ENCODE assay signal across 26 cellular contexts in the genomic region with DNA sequence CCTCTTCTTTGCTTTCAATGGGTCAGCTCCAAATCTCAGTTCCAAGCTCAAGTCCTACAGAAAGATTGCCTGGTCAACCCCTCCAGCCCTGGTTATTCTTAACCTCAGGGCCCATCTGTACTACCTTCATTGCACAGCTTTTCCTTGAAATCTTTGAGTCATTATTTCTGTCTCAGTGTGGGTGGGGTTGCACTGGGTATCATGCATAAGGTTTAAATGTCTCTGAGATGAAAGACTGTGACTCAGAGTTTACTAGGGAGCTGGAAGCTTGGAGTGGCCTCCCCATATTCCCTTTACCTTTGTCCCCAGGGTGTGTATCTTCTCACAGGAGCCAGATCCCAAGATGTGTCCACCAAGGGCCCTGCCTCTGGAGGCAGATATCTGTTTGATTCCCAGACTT. TPM values are rescaled to one million over a fixed set of nuclear protein-coding genes. Genes with fewer than 3 reads are reported as not detected.
DNase-seq lines count a peak whose midpoint lies in the region; ATAC-seq and TF ChIP-seq lines count a peak whose summit lies in the region.
"Had no signal": no experiment of that assay in that cellular context is flagged by ENCODE, and none has a peak within 500 bp of the region (broad histone marks: within the 10 kb centered on the region; RNA-seq: fewer than 3 reads in every experiment).

No MANE protein-coding gene starts in this region.

- ATAC-seq in activated T-cell treated with anti-CD3 and anti-CD28 coated beads, Interleukin-2, amount 50 U/mL, for 4 hours = peak; percentile 46
- peak; percentile 58 for ATAC-seq in stimulated activated effector memory CD8-positive, alpha-beta T cell treated with anti-CD3 and anti-CD28 coated beads, Interleukin-12 subunit alpha, Interleukin-12 subunit beta, amount 100 ng/mL, for 72 hours
- ATAC-seq in GM21381 (IDR thresholded peaks at IDR 0.05; ENCODE audit: unreplicated experiment) = no peak
- ATAC-seq: A549, upper lobe of right lung had no signal

- H3K4me1 Mint-ChIP-seq in activated T-cell treated with anti-CD3 and anti-CD28 coated beads, Interleukin-2, amount 50 U/mL, for 4 hours (ENCODE audit: low read depth) = no peaks in the 10 kb centered on the region
- no peaks in the 10 kb centered on the region for H3K4me1 Mint-ChIP-seq in stimulated activated effector memory CD8-positive, alpha-beta T cell treated with anti-CD3 and anti-CD28 coated beads, Interleukin-12 subunit alpha, Interleukin-12 subunit beta, amount 100 ng/mL, for 72 hours

- H3K27ac Mint-ChIP-seq in stimulated activated effector memory CD8-positive, alpha-beta T cell treated with anti-CD3 and anti-CD28 coated beads, Interleukin-12 subunit alpha, Interleukin-12 subunit beta, amount 100 ng/mL, for 72 hours = no peak overlapping the region
- H3K27ac Mint-ChIP-seq: activated CD4-positive, alpha-beta T cell treated with anti-CD3 and anti-CD28 coated beads, Interleukin-2, amount 10 ng/mL, durations not matched to agents 24 days and 14 days; mesothelial cell of epicardium had no signal

- peaks cover 2% of the 10 kb centered on the region for H3K27me3 Mint-ChIP-seq in activated T-cell treated with anti-CD3 and anti-CD28 coated beads, Interleukin-2, amount 50 U/mL, for 4 hours (ENCODE audit: low read depth)

- peak overlapping the region in 1 of 2 donors; percentile 17 for H3K27ac ChIP-seq in coronary artery
- H3K27ac ChIP-seq: A549, upper lobe of right lung had no signal

- no peak for TF ChIP-seq CTCF in coronary artery (IDR thresholded peaks at IDR 0.05)

- H3K4me3 Mint-ChIP-seq in activated T-cell treated with anti-CD3 and anti-CD28 coated beads, Interleukin-2, amount 50 U/mL, for 4 hours = no peak overlapping the region
- H3K4me3 Mint-ChIP-seq in stimulated activated effector memory CD8-positive, alpha-beta T cell treated with anti-CD3 and anti-CD28 coated beads, Interleukin-12 subunit alpha, Interleukin-12 subunit beta, amount 100 ng/mL, for 72 hours = no peak overlapping the region
- H3K4me3 Mint-ChIP-seq: activated CD4-positive, alpha-beta T cell treated with anti-CD3 and anti-CD28 coated beads, Interleukin-2, amount 10 ng/mL, durations not matched to agents 24 days and 14 days; mesothelial cell of epicardium had no signal

- DNase-seq in activated T-cell treated with anti-CD3 and anti-CD28 coated beads, Interleukin-2, amount 50 U/mL, for 4 hours = no peak
- DNase-seq in activated T-cell treated with anti-CD3 and anti-CD28 coated beads, Interleukin-2, amount 50 U/mL, for 1 hour = no peak
- DNase-seq in LHCN-M2 (ENCODE audit: low read depth) (peak; percentile 56), fibroblast of peridontal ligament (ENCODE audit: extremely low read depth) (peak; percentile 30), HUDEP-2 (lab: John Stamatoyannopoulos, UW; ENCODE audit: unreplicated experiment in 76 of 76) (no peak), coronary artery (ENCODE audit: low spot score) (no peak)
- no peak for DNase-seq in stimulated activated effector memory CD8-positive, alpha-beta T cell treated with anti-CD3 and anti-CD28 coated beads, Interleukin-12 subunit alpha, Interleukin-12 subunit beta, amount 100 ng/mL, for 72 hours (ENCODE audit: low spot score in 2 of 2)
- DNase-seq: activated CD4-positive, alpha-beta T cell treated with anti-CD3 and anti-CD28 coated beads, Interleukin-2, amount 10 ng/mL, durations not matched to agents 24 days and 14 days; activated CD8-positive, alpha-beta memory T cell treated with anti-CD3 and anti-CD28 coated beads, Interleukin-2, amount 50 U/mL, for 4 hours; activated gamma-delta T cell treated with Interleukin-2 at 50 U/mL for 16 hours; anterior cingulate cortex; C1 segment of cervical spinal cord; central memory CD4-positive, alpha-beta T cell; erythroblast; NCI-H1694 treated with DMSO at 0.1 percent for 48 hours; NCI-H2227 treated with DMSO at 0.1 percent for 48 hours; NCI-H748 treated with DMSO at 0.1 percent for 48 hours; SHP77 treated with DMSO at 0.1 percent for 48 hours; stimulated activated CD4-positive, alpha-beta T cell treated with anti-CD3 and anti-CD28 coated beads, Interleukin-2, amount 100 ng/mL, for 48 hours; upper lobe of right lung had no signal

- no peak overlapping the region for H3K4me3 ChIP-seq in coronary artery
- H3K4me3 ChIP-seq: A549, upper lobe of right lung had no signal

- no peaks in the 10 kb centered on the region for H3K36me3 Mint-ChIP-seq in activated T-cell treated with anti-CD3 and anti-CD28 coated beads, Interleukin-2, amount 50 U/mL, for 4 hours (ENCODE audit: insufficient read depth)
- H3K36me3 Mint-ChIP-seq in stimulated activated effector memory CD8-positive, alpha-beta T cell treated with anti-CD3 and anti-CD28 coated beads, Interleukin-12 subunit alpha, Interleukin-12 subunit beta, amount 100 ng/mL, for 72 hours = no peaks in the 10 kb centered on the region
- H3K36me3 Mint-ChIP-seq: mesothelial cell of epicardium had no signal

- no peaks in the 10 kb centered on the region for H3K9me3 Mint-ChIP-seq in activated T-cell treated with anti-CD3 and anti-CD28 coated beads, Interleukin-2, amount 50 U/mL, for 4 hours
- no peaks in the 10 kb centered on the region for H3K9me3 Mint-ChIP-seq in stimulated activated effector memory CD8-positive, alpha-beta T cell treated with anti-CD3 and anti-CD28 coated beads, Interleukin-12 subunit alpha, Interleukin-12 subunit beta, amount 100 ng/mL, for 72 hours
- H3K9me3 Mint-ChIP-seq: activated CD4-positive, alpha-beta T cell treated with anti-CD3 and anti-CD28 coated beads, Interleukin-2, amount 10 ng/mL, durations not matched to agents 24 days and 14 days; mesothelial cell of epicardium had no signal

RNA-seq across cellular contexts. Expression of a gene that starts 3.3 kb away (rescaled TPM):
- not detected for total RNA-seq in activated T-cell treated with anti-CD3 and anti-CD28 coated beads, Interleukin-2, amount 50 U/mL, for 4 hours
- not detected in 2 replicates for total RNA-seq in LHCN-M2 (2014; rRNA removed)
- not detected for polyA plus RNA-seq in LHCN-M2 (2012)
- total RNA-seq: activated CD4-positive, alpha-beta T cell treated with anti-CD3 and anti-CD28 coated beads, Interleukin-2, amount 10 ng/mL, durations not matched to agents 24 days and 14 days; G401; mesothelial cell of epicardium; posterior vena cava; upper lobe of right lung had no signal
- polyA plus RNA-seq: A549, neural cell had no signal

RNA-seq across cellular contexts. Expression of a gene that starts 21.9 kb away (rescaled TPM):
- total RNA-seq in activated T-cell treated with anti-CD3 and anti-CD28 coated beads, Interleukin-2, amount 50 U/mL, for 4 hours = not detected
- not detected in 2 replicates for total RNA-seq in LHCN-M2 (2014; rRNA removed)
- not detected for polyA plus RNA-seq in LHCN-M2 (2012)
- total RNA-seq: activated CD4-positive, alpha-beta T cell treated with anti-CD3 and anti-CD28 coated beads, Interleukin-2, amount 10 ng/mL, durations not matched to agents 24 days and 14 days; G401; posterior vena cava; upper lobe of right lung had no signal
- polyA plus RNA-seq: A549, neural cell had no signal

Comparison
In these comparisons a context has a peak if more than half of its experiments do, and no peak if none do; other contexts are left out.
1. DNase-seq: peak in LHCN-M2 (single experiment) and fibroblast of peridontal ligament (single experiment); none in activated T-cell treated with anti-CD3 and anti-CD28 coated beads, Interleukin-2, amount 50 U/mL, for 4 hours (single experiment), activated T-cell treated with anti-CD3 and anti-CD28 coated beads, Interleukin-2, amount 50 U/mL, for 1 hour (single experiment), stimulated activated effector memory CD8-positive, alpha-beta T cell treated with anti-CD3 and anti-CD28 coated beads, Interleukin-12 subunit alpha, Interleukin-12 subunit beta, amount 100 ng/mL, for 72 hours (0 of 2), HUDEP-2 (0 of 76) and coronary artery (single experiment).